In the genomic region with DNA sequence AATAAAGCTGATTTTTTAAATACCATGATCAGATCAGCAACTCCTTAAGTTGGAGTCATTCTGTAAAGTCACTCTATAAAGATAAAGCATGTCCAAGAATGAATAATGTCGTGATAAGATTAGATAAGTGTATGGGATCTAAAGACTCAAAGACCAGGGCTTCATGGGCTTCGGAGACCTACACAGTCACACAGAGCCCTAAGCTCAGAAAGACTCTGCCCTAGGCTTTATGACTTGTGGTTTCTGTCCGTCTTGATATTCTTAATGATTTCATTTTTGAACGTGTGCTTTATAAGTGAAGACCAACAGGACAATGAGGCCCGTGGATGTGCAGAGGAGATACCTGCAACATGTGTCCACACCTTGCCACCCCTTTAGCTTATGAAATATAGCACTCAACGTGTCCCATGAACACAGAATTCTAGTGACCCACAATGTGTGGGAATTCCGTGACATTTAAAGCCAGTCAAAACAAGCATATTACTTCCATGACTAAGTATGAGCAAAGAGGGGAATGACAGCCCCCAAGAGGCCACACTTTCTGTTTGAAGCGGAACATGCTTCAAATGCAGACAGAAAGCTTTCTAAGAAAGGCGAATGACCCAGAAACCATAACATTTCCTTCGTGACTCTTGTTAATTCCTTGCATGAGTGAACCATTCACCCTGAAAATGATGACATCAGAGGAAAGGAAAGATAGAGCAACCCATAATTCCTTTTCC, we compare ENCODE assay signal across 11 cellular contexts.
A peak's percentile ranks its signal among the peaks of the same experiment; 100 is the strongest.
DNase-seq lines count a peak whose midpoint lies in the region; ATAC-seq, FAIRE-seq and TF ChIP-seq lines count a peak whose summit lies in the region.
"Had no signal": no experiment of that assay in that cellular context is flagged by ENCODE, and none has a peak within 500 bp of the region (broad histone marks: within the 10 kb centered on the region; RNA-seq: fewer than 3 reads in every experiment).

No MANE protein-coding gene starts in this region.

- H3K36me3 ChIP-seq in K562 (ENCODE audit: control insufficient read depth, insufficient read depth, low read length) (no peaks in the 10 kb centered on the region), A673 (ENCODE audit: insufficient read depth, low read length, poor library complexity, severe bottlenecking) (no peaks in the 10 kb centered on the region)

- WGBS in K562 (ENCODE audit: insufficient coverage, low coverage, missing lambda C conversion rate): 2% methylated on average over 10 of the region's 10 CpGs

- H3K9ac ChIP-seq in K562 (ENCODE audit: insufficient read depth in 1 of 2, low read depth in 2 of 2, low read length in 2 of 2): no peak overlapping the region

- H3K4me1 ChIP-seq in K562 (replicated peaks in 1 of 2; ENCODE audit: control insufficient read depth in 2 of 2, insufficient read depth in 2 of 2, low read length in 2 of 2): no peaks in the 10 kb centered on the region; a peak in 1 of 5 replicates
- H3K4me1 ChIP-seq in A673 (ENCODE audit: insufficient read depth, low read length, poor library complexity, severe bottlenecking): no peaks in the 10 kb centered on the region

- TF ChIP-seq CTCF in K562 (IDR thresholded peaks at IDR 0.05 in 2 of 3, conservative IDR thresholded peaks at IDR 0.05 in 1 of 3; ENCODE audit: insufficient read depth in 2 of 3, low read depth in 1 of 3, low read length in 3 of 3) (no peak), A673 (conservative IDR thresholded peaks at IDR 0.05; ENCODE audit: low read depth, low read length) (no peak)

- intact Hi-C loops in K562 (cut with micrococcal nuclease): no loop called here
- intact Hi-C loops in A673 (cut with micrococcal nuclease; ENCODE audit: unreplicated experiment): no loop called here

- H3K9me3 ChIP-seq in K562 (replicated peaks; ENCODE audit: control insufficient read depth, insufficient read depth, low read depth, low read length): no peaks in the 10 kb centered on the region
- H3K9me3 ChIP-seq in A673 (ENCODE audit: low read depth, low read length, poor library complexity, severe bottlenecking): no peaks in the 10 kb centered on the region

- DNase-seq in Caki2 (ENCODE audit: low read depth): peak; percentile 50
- peak; percentile 61 for DNase-seq in LHCN-M2 (ENCODE audit: low read depth)
- no peak for DNase-seq in K562 (ENCODE audit: extremely low read depth in 1 of 4, low spot score in 3 of 4)
- peak; percentile 40 for DNase-seq in non-pigmented ciliary epithelial cell (ENCODE audit: low read depth)
- no peak for DNase-seq in NCI-H1694 (lab: John Stamatoyannopoulos, UW)
- DNase-seq in A673 (ENCODE audit: low spot score): no peak
- DNase-seq: DMS153, NCI-H1092 treated with DMSO at 0.1 percent for 48 hours had no signal

- in situ Hi-C loops in Caki2 (cut with HindIII; ENCODE audit: low pct_unique_long_range_greater_than_20kb, low sequenced_read_pairs): no loop called here
- in situ Hi-C loops in K562 (cut with MboI): no loop called here

- H3K4me2 ChIP-seq in K562 (ENCODE audit: insufficient read depth, low read length): no peak overlapping the region; the same call in 1 of the 2 replicates

- BruUV-seq in K562 (replicated peaks; lab: Mats Ljungman, UMichigan): no TSS peak
- no TSS peak for BruUV-seq in A673 (replicated peaks; lab: Mats Ljungman, UMichigan)

- TF ChIP-seq EP300 in K562 (IDR thresholded peaks at IDR 0.05; ENCODE audit: low read length): no peak

- POLR2A ChIA-PET in K562 (lab: Yijun Ruan, JAX): no interaction called here
- POLR2A ChIA-PET in A673 (lab: Charles Lee; ENCODE audit: low non-redundant PET): no interaction called here

- H3K27ac ChIP-seq in K562 (ENCODE audit: extremely low read depth, low read depth, low read length): no peak overlapping the region
- no peak overlapping the region for H3K27ac ChIP-seq in A673 (ENCODE audit: low read depth, low read length, poor library complexity, severe bottlenecking)

- TF ChIP-seq POLR2A in K562 (conservative IDR thresholded peaks at IDR 0.05): no peak

- TF ChIP-seq RAD21 in K562 (CRISPR knock-in tag; conservative IDR thresholded peaks at IDR 0.05 in 1 of 2, IDR thresholded peaks at IDR 0.05 in 1 of 2): no peak

- H2AFZ ChIP-seq in K562 (ENCODE audit: low read depth, low read length): no peak overlapping the region

- no peaks in the 10 kb centered on the region for H4K20me1 ChIP-seq in K562 (replicated peaks; ENCODE audit: control insufficient read depth, insufficient read depth, low read length)

- CTCF ChIA-PET in K562 (lab: Yijun Ruan, JAX; ENCODE audit: low intra/inter-chr PET ratio) (no interaction called here), A673 (lab: Charles Lee) (no interaction called here)

- H3K79me2 ChIP-seq in K562 (ENCODE audit: control insufficient read depth, insufficient read depth, low read length): no peaks in the 10 kb centered on the region

- no peak overlapping the region for H3K4me3 ChIP-seq in K562
- no peak overlapping the region for H3K4me3 ChIP-seq in A673 (ENCODE audit: low read depth, low read length, poor library complexity, severe bottlenecking)

- no peak for ATAC-seq in K562
- ATAC-seq in HG02884 (IDR thresholded peaks at IDR 0.05; ENCODE audit: unreplicated experiment): no peak
- ATAC-seq in GM18517 (IDR thresholded peaks at IDR 0.05; ENCODE audit: unreplicated experiment): no peak

- H3K27me3 ChIP-seq in K562 (ENCODE audit: control insufficient read depth in 2 of 2, insufficient read depth in 2 of 2, low read length in 2 of 2): no peaks in the 10 kb centered on the region; a peak in 1 of 5 replicates
- no peaks in the 10 kb centered on the region for H3K27me3 ChIP-seq in A673 (replicated peaks; ENCODE audit: insufficient read depth, low read depth, low read length, poor library complexity)

- FAIRE-seq in K562 (lab: Jason Lieb, UNC): no peak
- FAIRE-seq: GM18507 had no signal

- no peaks in the 10 kb centered on the region for H3K9me1 ChIP-seq in K562 (ENCODE audit: control insufficient read depth, insufficient read depth, low read length)

TF ChIP-seq in K562, 482 proteins besides CTCF, POLR2A, EP300 and RAD21:
- TF ChIP-seq KAT7 (CRISPR knock-in tag; IDR thresholded peaks at IDR 0.05; ENCODE audit: borderline replicate concordance) (no peak), CEBPG (CRISPR knock-in tag; IDR thresholded peaks at IDR 0.05) (no peak), CEBPG (tag; conservative IDR thresholded peaks at IDR 0.05 in 1 of 2, IDR thresholded peaks at IDR 0.05 in 1 of 2) (0 out of 4 replicates have a peak, but pooled peaks of 1 of the 2 experiments have one; percentile 25), MEIS2 (IDR thresholded peaks at IDR 0.05; ENCODE audit: partially characterized antibody) (peak; percentile 25), PHF21A (IDR thresholded peaks at IDR 0.05; ENCODE audit: borderline replicate concordance, low read depth) (no peak)
- TF ChIP-seq, protein P1, sequence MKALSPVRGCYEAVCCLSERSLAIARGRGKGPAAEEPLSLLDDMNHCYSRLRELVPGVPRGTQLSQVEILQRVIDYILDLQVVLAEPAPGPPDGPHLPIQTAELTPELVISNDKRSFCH (CRISPR knock-in tag; IDR thresholded peaks at IDR 0.05): no peak
- TF ChIP-seq, protein P1 (tag; IDR thresholded peaks at IDR 0.05): 0 out of 2 replicates have a peak, but pooled peaks have one; percentile 40
TF ChIP-seq in K562: peak in this region for 3.

Comparison
In these comparisons a context has a peak if more than half of its experiments do, and no peak if none do; other contexts are left out.
1. DNase-seq: peak in Caki2 (single experiment), LHCN-M2 (single experiment) and non-pigmented ciliary epithelial cell (single experiment); none in K562 (0 of 4), NCI-H1694 (single experiment) and A673 (single experiment).